ENCODE assay signal across 21 cellular contexts in genomic region chr14:34810028-34810427, GRCh38.
DNase-seq lines count a peak whose midpoint lies in the region; ATAC-seq, FAIRE-seq and TF ChIP-seq lines count a peak whose summit lies in the region.
"Had no signal": no experiment of that assay in that cellular context is flagged by ENCODE, and none has a peak within 500 bp of the region (broad histone marks: within the 10 kb centered on the region; RNA-seq: fewer than 3 reads in every experiment).

No MANE protein-coding gene starts in this region.

- H3K27me3 ChIP-seq in upper lobe of right lung = no peaks in the 10 kb centered on the region
- H3K27me3 ChIP-seq: BLaER1 had no signal

- H3K9me3 Mint-ChIP-seq in activated T-cell treated with anti-CD3 and anti-CD28 coated beads, Interleukin-2, amount 50 U/mL, for 72 hours = peaks cover 5% of the 10 kb centered on the region in 2 donors
- peaks cover 12% of the 10 kb centered on the region for H3K9me3 Mint-ChIP-seq in activated T-cell treated with anti-CD3 and anti-CD28 coated beads, Interleukin-2, amount 50 U/mL, for 24 hours
- H3K9me3 Mint-ChIP-seq in activated T-helper 2 cell treated with anti-CD3 and anti-CD28 coated beads, Interferon-gamma antibody, Interleukin-2, Interleukin-4, amounts not matched to agents 10 μg/mL and 5 μg/mL and 100 μg/mL, durations not matched to agents 14 hours and 24 hours and 36 hours = peaks cover 21% of the 10 kb centered on the region
- H3K9me3 Mint-ChIP-seq in Calu3 (ENCODE audit: low read depth, unreplicated experiment) = no peaks in the 10 kb centered on the region
- H3K9me3 Mint-ChIP-seq: CD4-positive, alpha-beta T cell had no signal

- in situ Hi-C loops in GM13976 (cut with MboI; ENCODE audit: low sequenced_read_pairs, unreplicated experiment) = no loop called here

- H3K36me3 ChIP-seq in upper lobe of right lung = peaks cover 19% of the 10 kb centered on the region

- no peaks in the 10 kb centered on the region for H3K27me3 Mint-ChIP-seq in activated T-cell treated with anti-CD3 and anti-CD28 coated beads, Interleukin-2, amount 50 U/mL, for 72 hours (ENCODE audit: low read depth)
- H3K27me3 Mint-ChIP-seq in activated T-cell treated with anti-CD3 and anti-CD28 coated beads, Interleukin-2, amount 50 U/mL, for 24 hours = no peaks in the 10 kb centered on the region
- no peaks in the 10 kb centered on the region for H3K27me3 Mint-ChIP-seq in activated T-helper 2 cell treated with anti-CD3 and anti-CD28 coated beads, Interferon-gamma antibody, Interleukin-2, Interleukin-4, amounts not matched to agents 10 μg/mL and 5 μg/mL and 100 μg/mL, durations not matched to agents 14 hours and 24 hours and 36 hours (ENCODE audit: low read depth)
- H3K27me3 Mint-ChIP-seq in Calu3 (ENCODE audit: unreplicated experiment) = no peaks in the 10 kb centered on the region
- H3K27me3 Mint-ChIP-seq: CD4-positive, alpha-beta T cell had no signal

- peak overlapping the region; percentile 35 for H3K27ac Mint-ChIP-seq in activated T-cell treated with anti-CD3 and anti-CD28 coated beads, Interleukin-2, amount 50 U/mL, for 72 hours
- no peak overlapping the region for H3K27ac Mint-ChIP-seq in activated T-cell treated with anti-CD3 and anti-CD28 coated beads, Interleukin-2, amount 50 U/mL, for 24 hours
- H3K27ac Mint-ChIP-seq in activated T-helper 2 cell treated with anti-CD3 and anti-CD28 coated beads, Interferon-gamma antibody, Interleukin-2, Interleukin-4, amounts not matched to agents 10 μg/mL and 5 μg/mL and 100 μg/mL, durations not matched to agents 14 hours and 24 hours and 36 hours = peak overlapping the region; percentile 57
- no peak overlapping the region for H3K27ac Mint-ChIP-seq in Calu3 (ENCODE audit: unreplicated experiment)
- H3K27ac Mint-ChIP-seq: CD4-positive, alpha-beta T cell had no signal

- CTCF ChIA-PET in Calu3 (lab: Charles Lee) = no interaction called here

- peak; percentile 89 for FAIRE-seq in islet of Langerhans (lab: Jason Lieb, UNC)
- FAIRE-seq: H54, HepG2 had no signal

- H3K27ac ChIP-seq in upper lobe of right lung = no peak overlapping the region
- H3K27ac ChIP-seq: BLaER1 had no signal

- no peaks in the 10 kb centered on the region for H3K4me1 ChIP-seq in upper lobe of right lung
- H3K4me1 ChIP-seq: BLaER1 had no signal

- no TSS peak for BruUV-seq in Calu3 (replicated peaks; lab: Mats Ljungman, UMichigan)

- peaks cover 12 to 25% of the 10 kb centered on the region in 2 donors for H3K36me3 Mint-ChIP-seq in activated T-cell treated with anti-CD3 and anti-CD28 coated beads, Interleukin-2, amount 50 U/mL, for 72 hours (ENCODE audit: insufficient read depth in 2 of 2)
- H3K36me3 Mint-ChIP-seq in activated T-cell treated with anti-CD3 and anti-CD28 coated beads, Interleukin-2, amount 50 U/mL, for 24 hours (ENCODE audit: low read depth) = peaks cover 70% of the 10 kb centered on the region
- H3K36me3 Mint-ChIP-seq in activated T-helper 2 cell treated with anti-CD3 and anti-CD28 coated beads, Interferon-gamma antibody, Interleukin-2, Interleukin-4, amounts not matched to agents 10 μg/mL and 5 μg/mL and 100 μg/mL, durations not matched to agents 14 hours and 24 hours and 36 hours (ENCODE audit: low read depth) = peaks cover 53% of the 10 kb centered on the region
- peaks cover 12% of the 10 kb centered on the region for H3K36me3 Mint-ChIP-seq in Calu3 (ENCODE audit: insufficient read depth, unreplicated experiment)

- TF ChIP-seq CTCF in GM13976 (IDR thresholded peaks at IDR 0.05; ENCODE audit: borderline replicate concordance, control extremely low read depth, extremely low read depth, insufficient read depth, missing control alignments) (no peak), upper lobe of right lung (IDR thresholded peaks at IDR 0.05) (no peak), Calu3 (IDR thresholded peaks at IDR 0.05; ENCODE audit: unreplicated experiment) (no peak)

- intact Hi-C loops in activated T-helper 2 cell treated with anti-CD3 and anti-CD28 coated beads, Interferon-gamma antibody, Interleukin-2, Interleukin-4, amounts not matched to agents 10 μg/mL and 5 μg/mL and 100 μg/mL, durations not matched to agents 14 hours and 24 hours and 36 hours (cut with micrococcal nuclease) = loop anchor here (5.0 kb wide), 1 partner anchor 62 kb away; no protein-coding TSS in a partner anchor
- intact Hi-C loops in upper lobe of right lung (cut with DNase I) (no loop called here), Calu3 (cut with micrococcal nuclease; ENCODE audit: unreplicated experiment) (no loop called here)

- H3K4me1 Mint-ChIP-seq in activated T-cell treated with anti-CD3 and anti-CD28 coated beads, Interleukin-2, amount 50 U/mL, for 72 hours (ENCODE audit: low read depth) = peaks cover 11% of the 10 kb centered on the region
- H3K4me1 Mint-ChIP-seq in activated T-cell treated with anti-CD3 and anti-CD28 coated beads, Interleukin-2, amount 50 U/mL, for 24 hours (ENCODE audit: low read depth) = peaks cover 21% of the 10 kb centered on the region
- H3K4me1 Mint-ChIP-seq in activated T-helper 2 cell treated with anti-CD3 and anti-CD28 coated beads, Interferon-gamma antibody, Interleukin-2, Interleukin-4, amounts not matched to agents 10 μg/mL and 5 μg/mL and 100 μg/mL, durations not matched to agents 14 hours and 24 hours and 36 hours (ENCODE audit: low read depth) = peaks cover 14% of the 10 kb centered on the region
- H3K4me1 Mint-ChIP-seq in Calu3 (ENCODE audit: low read depth, unreplicated experiment) = no peaks in the 10 kb centered on the region

- no peak for DNase-seq in activated T-cell treated with anti-CD3 and anti-CD28 coated beads, Interleukin-2, amount 50 U/mL, for 72 hours
- DNase-seq in activated T-cell treated with anti-CD3 and anti-CD28 coated beads, Interleukin-2, amount 50 U/mL, for 24 hours = no peak
- DNase-seq in GM13976 (ENCODE audit: low spot score) (peak; percentile 28), activated gamma-delta T cell treated with Interleukin-2 at 50 U/mL for 16 hours (no peak), upper lobe of right lung (no peak), Calu3 (no peak)
- DNase-seq in activated T-helper 2 cell treated with anti-CD3 and anti-CD28 coated beads, Interferon-gamma antibody, Interleukin-2, Interleukin-4, amounts not matched to agents 10 μg/mL and 5 μg/mL and 100 μg/mL, durations not matched to agents 14 hours and 24 hours and 36 hours (ENCODE audit: low spot score) = no peak
- DNase-seq: CD4-positive, alpha-beta T cell; DMS53; Karpas-422; NCI-H1105; NCI-H1436 treated with DMSO at 0.1 percent for 48 hours; NCI-H187 treated with DMSO at 0.1 percent for 48 hours; NCI-H446; NCI-H524 treated with DMSO at 0.1 percent for 48 hours; NCI-H774; SK-N-SH had no signal

- no peak overlapping the region for H3K4me3 ChIP-seq in upper lobe of right lung
- H3K4me3 ChIP-seq: BLaER1 had no signal

- H3K9me3 ChIP-seq in upper lobe of right lung = no peaks in the 10 kb centered on the region
- H3K9me3 ChIP-seq: SK-N-SH had no signal

- ATAC-seq in activated T-cell treated with anti-CD3 and anti-CD28 coated beads, Interleukin-2, amount 50 U/mL, for 72 hours (replicated peaks in 1 of 2) = peak in 1 of 2 donors; percentile 60
- no peak for ATAC-seq in upper lobe of right lung
- ATAC-seq: HepG2 had no signal

- H3K4me3 Mint-ChIP-seq in activated T-cell treated with anti-CD3 and anti-CD28 coated beads, Interleukin-2, amount 50 U/mL, for 72 hours = no peak overlapping the region
- no peak overlapping the region for H3K4me3 Mint-ChIP-seq in activated T-cell treated with anti-CD3 and anti-CD28 coated beads, Interleukin-2, amount 50 U/mL, for 24 hours
- H3K4me3 Mint-ChIP-seq in activated T-helper 2 cell treated with anti-CD3 and anti-CD28 coated beads, Interferon-gamma antibody, Interleukin-2, Interleukin-4, amounts not matched to agents 10 μg/mL and 5 μg/mL and 100 μg/mL, durations not matched to agents 14 hours and 24 hours and 36 hours (ENCODE audit: low read depth) = no peak overlapping the region
- H3K4me3 Mint-ChIP-seq in Calu3 (ENCODE audit: low read depth, unreplicated experiment) = no peak overlapping the region
- H3K4me3 Mint-ChIP-seq: CD4-positive, alpha-beta T cell had no signal

Comparison
In these comparisons a context has a peak if more than half of its experiments do, and no peak if none do; other contexts are left out.
1. H3K27ac Mint-ChIP-seq: peak in activated T-cell treated with anti-CD3 and anti-CD28 coated beads, Interleukin-2, amount 50 U/mL, for 72 hours (single experiment) and activated T-helper 2 cell treated with anti-CD3 and anti-CD28 coated beads, Interferon-gamma antibody, Interleukin-2, Interleukin-4, amounts not matched to agents 10 μg/mL and 5 μg/mL and 100 μg/mL, durations not matched to agents 14 hours and 24 hours and 36 hours (single experiment); none in activated T-cell treated with anti-CD3 and anti-CD28 coated beads, Interleukin-2, amount 50 U/mL, for 24 hours (single experiment) and Calu3 (single experiment).